ENCODE assay signal across 15 cellular contexts in genomic region chr1:7528386-7529031, GRCh38.
DNase-seq lines count a peak whose midpoint lies in the region; ATAC-seq, FAIRE-seq and TF ChIP-seq lines count a peak whose summit lies in the region.
"Had no signal": no experiment of that assay in that cellular context is flagged by ENCODE, and none has a peak within 500 bp of the region (broad histone marks: within the 10 kb centered on the region; RNA-seq: fewer than 3 reads in every experiment).

No MANE protein-coding gene starts in this region.

- no peaks in the 10 kb centered on the region for H3K27me3 ChIP-seq in GM23248 (replicated peaks; ENCODE audit: insufficient read depth)
- H3K27me3 ChIP-seq in astrocyte (ENCODE audit: insufficient read depth, low read length): no peaks in the 10 kb centered on the region
- H3K27me3 ChIP-seq in right lobe of liver: no peaks in the 10 kb centered on the region
- H3K27me3 ChIP-seq in right atrium auricular region: no peaks in the 10 kb centered on the region
- H3K27me3 ChIP-seq: Peyer's patch had no signal

- H3K4me1 ChIP-seq in GM23248 (ENCODE audit: insufficient read depth): peaks cover 20% of the 10 kb centered on the region
- peaks cover 19% of the 10 kb centered on the region for H3K4me1 ChIP-seq in astrocyte (ENCODE audit: insufficient read depth, low read length)
- H3K4me1 ChIP-seq in right lobe of liver: no peaks in the 10 kb centered on the region
- no peaks in the 10 kb centered on the region for H3K4me1 ChIP-seq in right atrium auricular region

- DNase-seq in GM23248 (peak; percentile 50), astrocyte (ENCODE audit: low read depth) (peak; percentile 52), iris pigment epithelial cell (ENCODE audit: low read depth) (peak; percentile 40), type B pancreatic cell (ENCODE audit: extremely low spot score, unreplicated experiment) (no peak), right lobe of liver (no peak), right atrium auricular region (ENCODE audit: low spot score) (no peak), putamen (ENCODE audit: low spot score) (no peak)
- DNase-seq: C1 segment of cervical spinal cord, DMS 273 treated with DMSO at 0.1 percent for 48 hours, NCI-H146, NCI-H446 treated with DMSO at 0.1 percent for 48 hours, NCI-H82, Right ventricle myocardium superior had no signal

- H3K36me3 ChIP-seq in GM23248 (ENCODE audit: low read depth): no peaks in the 10 kb centered on the region
- H3K36me3 ChIP-seq in astrocyte (ENCODE audit: insufficient read depth, low read length): no peaks in the 10 kb centered on the region
- no peaks in the 10 kb centered on the region for H3K36me3 ChIP-seq in right lobe of liver
- no peaks in the 10 kb centered on the region for H3K36me3 ChIP-seq in right atrium auricular region
- H3K36me3 ChIP-seq: Peyer's patch had no signal

- H3K4me3 ChIP-seq in GM23248 (no peak overlapping the region), astrocyte (ENCODE audit: insufficient read depth, low read depth, low read length) (no peak overlapping the region), right lobe of liver (no peak overlapping the region), right atrium auricular region (no peak overlapping the region)
- H3K4me3 ChIP-seq: Peyer's patch had no signal

- no peaks in the 10 kb centered on the region for H3K9me3 ChIP-seq in GM23248 (ENCODE audit: low read depth)
- no peaks in the 10 kb centered on the region for H3K9me3 ChIP-seq in astrocyte (ENCODE audit: insufficient read depth, low read depth, low read length)
- no peaks in the 10 kb centered on the region for H3K9me3 ChIP-seq in right lobe of liver
- no peaks in the 10 kb centered on the region for H3K9me3 ChIP-seq in right atrium auricular region
- H3K9me3 ChIP-seq: Peyer's patch had no signal

- no peaks in the 10 kb centered on the region for H3K79me2 ChIP-seq in GM23248 (ENCODE audit: insufficient read depth)
- no peaks in the 10 kb centered on the region for H3K79me2 ChIP-seq in astrocyte (ENCODE audit: insufficient read depth, low read length)

- H3K36me3 Mint-ChIP-seq in astrocyte (ENCODE audit: low read depth, unreplicated experiment): no peaks in the 10 kb centered on the region
- H3K36me3 Mint-ChIP-seq in type B pancreatic cell: no peaks in the 10 kb centered on the region

- H3K9me3 Mint-ChIP-seq in astrocyte (ENCODE audit: unreplicated experiment) (no peaks in the 10 kb centered on the region), type B pancreatic cell (no peaks in the 10 kb centered on the region)

- H3K4me1 Mint-ChIP-seq in astrocyte (ENCODE audit: low read depth, unreplicated experiment) (peaks cover 7% of the 10 kb centered on the region), type B pancreatic cell (ENCODE audit: unreplicated experiment) (peaks cover 8% of the 10 kb centered on the region)

- 79 to 80% methylated on average over 5 of the region's 5 CpGs for WGBS in GM23248 (ENCODE audit: low coverage in 1 of 2, low lambda C conversion rate in 2 of 2, missing lambda C conversion rate in 2 of 2), 2 experiments
- WGBS in right lobe of liver (ENCODE audit: insufficient coverage, low coverage, low lambda C conversion rate, missing lambda C conversion rate): 73% methylated on average over 5 of the region's 5 CpGs

- H3F3A ChIP-seq in GM23248 (ENCODE audit: insufficient read depth): peaks cover 13% of the 10 kb centered on the region

- H3K27me3 Mint-ChIP-seq in astrocyte (ENCODE audit: low read depth, unreplicated experiment): peaks cover 7% of the 10 kb centered on the region
- H3K27me3 Mint-ChIP-seq in type B pancreatic cell: peaks cover 11% of the 10 kb centered on the region

- in situ Hi-C loops in GM23248 (cut with MboI): no loop called here

- H3K4me2 ChIP-seq in GM23248 (ENCODE audit: unreplicated experiment): no peak overlapping the region
- H3K4me2 ChIP-seq in astrocyte (ENCODE audit: low read length): no peak overlapping the region

- TF ChIP-seq CTCF in astrocyte (IDR thresholded peaks at IDR 0.05; ENCODE audit: insufficient read depth, low read depth, low read length) (no peak), type B pancreatic cell (conservative IDR thresholded peaks at IDR 0.05) (no peak), right lobe of liver (IDR thresholded peaks at IDR 0.05) (no peak), right atrium auricular region (IDR thresholded peaks at IDR 0.05) (no peak)

- H2AFZ ChIP-seq in GM23248: no peak overlapping the region
- H2AFZ ChIP-seq in astrocyte (ENCODE audit: low read depth, low read length): no peak overlapping the region

- FAIRE-seq in astrocyte (lab: Jason Lieb, UNC): no peak
- FAIRE-seq: HTR-8/SVneo had no signal

- TF ChIP-seq POLR2A in right lobe of liver (IDR thresholded peaks at IDR 0.05): no peak

- H4K20me1 ChIP-seq in GM23248 (ENCODE audit: insufficient read depth) (no peaks in the 10 kb centered on the region), astrocyte (ENCODE audit: insufficient read depth, low read length) (no peaks in the 10 kb centered on the region)

- intact Hi-C loops in right lobe of liver (cut with DNase I): no loop called here

- ATAC-seq in right lobe of liver: no peak

- no peaks in the 10 kb centered on the region for H3K9me2 ChIP-seq in GM23248 (ENCODE audit: insufficient read depth)

- H3K4me3 Mint-ChIP-seq in astrocyte (ENCODE audit: unreplicated experiment): no peak overlapping the region
- H3K4me3 Mint-ChIP-seq in type B pancreatic cell: no peak overlapping the region

- no peak overlapping the region for H3K27ac Mint-ChIP-seq in astrocyte (ENCODE audit: unreplicated experiment)
- peak overlapping the region; percentile 15 for H3K27ac Mint-ChIP-seq in type B pancreatic cell

- H3K9ac ChIP-seq in GM23248 (no peak overlapping the region), astrocyte (ENCODE audit: low read length) (no peak overlapping the region)

- H3K27ac ChIP-seq in GM23248: no peak overlapping the region
- H3K27ac ChIP-seq in astrocyte (ENCODE audit: low read depth, low read length): no peak overlapping the region
- no peak overlapping the region for H3K27ac ChIP-seq in right lobe of liver
- no peak overlapping the region for H3K27ac ChIP-seq in right atrium auricular region
- H3K27ac ChIP-seq: Peyer's patch had no signal

Comparison
In these comparisons a context has a peak if more than half of its experiments do, and no peak if none do; other contexts are left out.
1. DNase-seq: peak in GM23248 (single experiment), astrocyte (single experiment) and iris pigment epithelial cell (single experiment); none in type B pancreatic cell (single experiment), right lobe of liver (0 of 3), right atrium auricular region (single experiment) and putamen (single experiment).